20 cellular contexts compared by ENCODE assay signal in the genomic region with DNA sequence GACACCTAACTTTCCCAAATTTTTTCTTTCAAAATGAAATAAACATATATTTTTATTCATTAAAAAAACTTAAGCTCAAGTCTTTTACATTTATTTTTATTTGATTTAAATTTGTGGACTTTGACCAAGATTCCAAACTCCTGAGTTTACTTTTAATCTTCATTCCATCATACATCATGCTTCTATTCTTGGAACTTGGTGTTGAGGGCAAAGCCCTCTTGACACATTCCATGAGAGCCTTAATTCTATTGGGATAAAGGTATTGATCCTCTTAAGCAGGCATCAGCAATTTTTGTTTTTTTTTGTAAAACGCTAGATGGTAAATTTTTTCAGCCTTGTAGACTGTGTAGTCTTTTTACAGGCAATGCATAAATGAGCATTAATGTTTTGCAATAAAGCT.
"Had no signal": no experiment of that assay in that cellular context is flagged by ENCODE, and none has a peak within 500 bp of the region (broad histone marks: within the 10 kb centered on the region; RNA-seq: fewer than 3 reads in every experiment).

No MANE protein-coding gene starts in this region.

- H2AFZ ChIP-seq: parathyroid adenoma had no signal

- H3K79me2 ChIP-seq: parathyroid adenoma had no signal

- DNase-seq: effector memory CD8-positive, alpha-beta T cell; heart left ventricle; hippocampal formation; left colon; left ventricle myocardium superior; mesenchymal stem cell; midbrain; naive thymus-derived CD4-positive, alpha-beta T cell; nephron progenitor cell; stimulated activated CD4-positive, alpha-beta T cell treated with anti-CD3 and anti-CD28 coated beads, Interleukin-2, amount 100 ng/mL, for 24 hours; stimulated activated CD4-positive, alpha-beta T cell treated with anti-CD3 and anti-CD28 coated beads, Interleukin-4, amount 100 ng/mL, for 4 hours; stimulated activated naive B cell treated with anti-CD40 and anti-IgM and Interleukin-4, amounts not matched to agents 10 μg/mL and 1 μg/mL and 100 μg/mL, for 72 hours; stimulated activated naive CD8-positive, alpha-beta T cell treated with anti-CD3 and anti-CD28 coated beads, Interleukin-15, amount 100 ng/mL, for 72 hours; substantia nigra had no signal

- H3K36me3 ChIP-seq: heart left ventricle, prostate gland, thoracic aorta had no signal

- H3K4me3 ChIP-seq: heart left ventricle, lung, prostate gland, skin epidermis, thoracic aorta had no signal

- H3K27me3 ChIP-seq: heart left ventricle had no signal

- H3K4me1 ChIP-seq: heart left ventricle, parathyroid adenoma, prostate gland had no signal

- H3K9me3 ChIP-seq: prostate gland, thoracic aorta had no signal

- H3K9ac ChIP-seq: parathyroid adenoma had no signal

- H3K27ac ChIP-seq: epithelial cell of prostate, heart left ventricle, parathyroid adenoma, prostate gland, skin epidermis had no signal
